Comparison of ENCODE assay signal across 20 cellular contexts in the genomic region with DNA sequence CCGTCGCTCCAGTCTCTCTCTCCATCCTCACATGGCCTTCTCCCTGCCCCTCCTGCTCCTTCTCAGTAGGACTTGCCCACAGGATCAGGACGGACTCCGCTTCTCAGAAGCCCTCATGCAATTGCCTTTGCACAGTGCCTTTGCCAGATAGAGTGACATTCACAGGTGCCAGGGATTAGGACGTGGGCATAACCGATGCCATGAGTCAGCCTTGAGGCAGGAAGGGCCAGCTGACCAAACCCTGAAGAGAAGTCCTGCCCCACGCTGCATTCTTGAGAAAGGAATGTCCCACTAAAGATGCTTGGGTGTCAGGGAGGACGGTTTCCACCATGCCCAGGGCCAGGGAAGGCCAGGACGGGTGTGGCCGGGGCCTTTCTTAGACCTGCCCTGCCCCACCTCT. TPM values are rescaled to one million over a fixed set of nuclear protein-coding genes. Genes with fewer than 3 reads are reported as not detected.
DNase-seq lines count a peak whose midpoint lies in the region; ATAC-seq, FAIRE-seq and TF ChIP-seq lines count a peak whose summit lies in the region.
"Had no signal": no experiment of that assay in that cellular context is flagged by ENCODE, and none has a peak within 500 bp of the region (broad histone marks: within the 10 kb centered on the region; RNA-seq: fewer than 3 reads in every experiment).

No MANE protein-coding gene starts in this region.

- H3K27me3 Mint-ChIP-seq in MCF 10A (ENCODE audit: insufficient read depth, unreplicated experiment): peaks cover 14% of the 10 kb centered on the region

- H3K27ac Mint-ChIP-seq in MCF 10A (ENCODE audit: low read depth, unreplicated experiment): no peak overlapping the region
- H3K27ac Mint-ChIP-seq: activated naive CD4-positive, alpha-beta T cell treated with anti-CD3 and anti-CD28 coated beads, Interleukin-2, amount 50 U/mL, for 72 hours; CD4-positive, CD25-positive, alpha-beta regulatory T cell; dendritic cell treated with granulocyte-macrophage colony-stimulating factor and Interleukin-4, amounts not matched to agents 40 ng/mL and 50 ng/mL, for 4 days had no signal

- DNase-seq in MCF 10A (ENCODE audit: unreplicated experiment): peak; percentile 14
- DNase-seq in breast epithelium (ENCODE audit: low spot score in 2 of 2): no peak
- DNase-seq in RCC 7860 (ENCODE audit: low spot score): peak; percentile 45
- DNase-seq in stimulated activated CD4-positive, alpha-beta T cell treated with anti-CD3 and anti-CD28 coated beads, Interleukin-2, amount 100 ng/mL, for 24 hours: no peak
- DNase-seq in activated CD4-positive, alpha-beta T cell treated with anti-CD3 and anti-CD28 coated beads, Interleukin-2, amount 50 U/mL, for 48 hours: no peak
- DNase-seq in globus pallidus (ENCODE audit: low spot score): no peak
- DNase-seq: 8988T; activated CD8-positive, alpha-beta memory T cell treated with anti-CD3 and anti-CD28 coated beads for 24 hours; CD4-positive, CD25-positive, alpha-beta regulatory T cell; hippocampal formation; kidney; NCI-H1105; T-helper 9 cell; uterus had no signal

- H3K36me3 ChIP-seq in breast epithelium (no peaks in the 10 kb centered on the region), skeletal muscle tissue (ENCODE audit: control insufficient read depth in 3 of 3, insufficient read depth in 3 of 3, low read length in 3 of 3) (no peaks in the 10 kb centered on the region)
- H3K36me3 ChIP-seq: uterus had no signal

- no peaks in the 10 kb centered on the region for H3K9me3 ChIP-seq in breast epithelium
- H3K9me3 ChIP-seq in skeletal muscle tissue (ENCODE audit: control insufficient read depth in 3 of 3, low read length in 3 of 3): no peaks in the 10 kb centered on the region
- H3K9me3 ChIP-seq: uterus had no signal

- H3K27me3 ChIP-seq in breast epithelium (no peaks in the 10 kb centered on the region), skeletal muscle tissue (ENCODE audit: control insufficient read depth in 3 of 3, insufficient read depth in 3 of 3, low read length in 3 of 3) (no peaks in the 10 kb centered on the region)
- H3K27me3 ChIP-seq: uterus had no signal

- H3K4me3 ChIP-seq in breast epithelium: no peak overlapping the region
- H3K4me3 ChIP-seq in skeletal muscle tissue (ENCODE audit: low read length in 3 of 3): peak overlapping the region in 1 of 3 donors; percentile 31
- H3K4me3 ChIP-seq: smooth muscle cell, uterus had no signal

- BruUV-seq in MCF 10A (replicated peaks; lab: Mats Ljungman, UMichigan): no TSS peak

- no peak overlapping the region for H3K27ac ChIP-seq in breast epithelium
- peak overlapping the region; percentile 56 for H3K27ac ChIP-seq in skeletal muscle tissue (ENCODE audit: low read depth, low read length)
- H3K27ac ChIP-seq: parathyroid adenoma, uterus had no signal

- CTCF ChIA-PET in MCF 10A (lab: Yijun Ruan, JAX): interaction anchor here (0.6 to 1.1 kb wide), 2 partner anchors 166 to 216 kb away, joined by 4 to 5 read pairs; no protein-coding TSS in a partner anchor

- TF ChIP-seq POLR2A in breast epithelium (IDR thresholded peaks at IDR 0.05): no peak

- intact Hi-C loops in MCF 10A (cut with micrococcal nuclease) (loop anchor here (5.0 kb wide), 2 partner anchors 182 to 202 kb away; no protein-coding TSS in a partner anchor), breast epithelium (cut with DNase I; ENCODE audit: low total_unique reads) (loop anchor here (10.0 kb wide), 1 partner anchor 730 kb away; no protein-coding TSS in a partner anchor)

- no peak for TF ChIP-seq CTCF in MCF 10A (IDR thresholded peaks at IDR 0.05; ENCODE audit: unreplicated experiment)
- no peak for TF ChIP-seq CTCF in breast epithelium (IDR thresholded peaks at IDR 0.05)

- no peak overlapping the region for H3K4me3 Mint-ChIP-seq in MCF 10A (ENCODE audit: unreplicated experiment)
- H3K4me3 Mint-ChIP-seq: CD4-positive, CD25-positive, alpha-beta regulatory T cell; dendritic cell treated with granulocyte-macrophage colony-stimulating factor and Interleukin-4, amounts not matched to agents 40 ng/mL and 50 ng/mL, for 4 days had no signal

- H3K36me3 Mint-ChIP-seq in MCF 10A (ENCODE audit: insufficient read depth, unreplicated experiment): no peaks in the 10 kb centered on the region
- H3K36me3 Mint-ChIP-seq: activated naive CD4-positive, alpha-beta T cell treated with anti-CD3 and anti-CD28 coated beads, Interleukin-2, amount 50 U/mL, for 72 hours; CD4-positive, CD25-positive, alpha-beta regulatory T cell had no signal

- no peaks in the 10 kb centered on the region for H3K9me3 Mint-ChIP-seq in MCF 10A (ENCODE audit: unreplicated experiment)
- H3K9me3 Mint-ChIP-seq: activated naive CD4-positive, alpha-beta T cell treated with anti-CD3 and anti-CD28 coated beads, Interleukin-2, amount 50 U/mL, for 72 hours; dendritic cell treated with granulocyte-macrophage colony-stimulating factor and Interleukin-4, amounts not matched to agents 40 ng/mL and 50 ng/mL, for 4 days had no signal

- H3K4me1 Mint-ChIP-seq in MCF 10A (ENCODE audit: insufficient read depth, unreplicated experiment): peaks cover 7% of the 10 kb centered on the region

- peak overlapping the region in 1 of 3 donors; percentile 58 for H3K9ac ChIP-seq in skeletal muscle tissue (ENCODE audit: low read depth in 1 of 3, low read length in 3 of 3)
- H3K9ac ChIP-seq: parathyroid adenoma had no signal

- no peak for FAIRE-seq in RCC 7860 (lab: Jason Lieb, UNC)
- FAIRE-seq: kidney had no signal

- ATAC-seq in esophagus mucosa: peak; percentile 16
- ATAC-seq: activated naive CD4-positive, alpha-beta T cell treated with anti-CD3 and anti-CD28 coated beads, Interleukin-2, amount 50 U/mL, for 72 hours had no signal

- H3K4me1 ChIP-seq in breast epithelium (no peaks in the 10 kb centered on the region), skeletal muscle tissue (ENCODE audit: control insufficient read depth in 3 of 3, insufficient read depth in 3 of 3, low read length in 3 of 3) (peaks cover 7 to 20% (median 14%) of the 10 kb centered on the region in 3 donors)
- H3K4me1 ChIP-seq: parathyroid adenoma, uterus had no signal

- POLR2A ChIA-PET in MCF 10A (lab: Yijun Ruan, JAX): no interaction called here

RNA-seq across cellular contexts. Expression of gene GRPEL1, which starts 6.6 kb away (rescaled TPM):
- 73.0 and 82.9 TPM in 2 replicates for total RNA-seq in MCF 10A (2022)
- total RNA-seq in breast epithelium: 10 to 100 TPM; 20.2 to 24.1 (median 22.6) TPM
- 34.0 TPM for total RNA-seq in esophagus mucosa
- total RNA-seq in skeletal muscle tissue: 19.3 TPM

RNA-seq across cellular contexts. Expression of gene TADA2B, which starts 31.3 kb away (rescaled TPM):
- total RNA-seq in MCF 10A (2022) (29.5 and 31.8 TPM in 2 replicates), breast epithelium (10 to 100 TPM; 16.4 to 22.7 (median 17.8) TPM), esophagus mucosa (12.5 TPM), skeletal muscle tissue (19.3 TPM)

Comparison
In these comparisons a context has a peak if more than half of its experiments do, and no peak if none do; other contexts are left out.
1. DNase-seq: peak in MCF 10A (single experiment) and RCC 7860 (single experiment); none in breast epithelium (0 of 2), stimulated activated CD4-positive, alpha-beta T cell treated with anti-CD3 and anti-CD28 coated beads, Interleukin-2, amount 100 ng/mL, for 24 hours (0 of 2), activated CD4-positive, alpha-beta T cell treated with anti-CD3 and anti-CD28 coated beads, Interleukin-2, amount 50 U/mL, for 48 hours (0 of 2) and globus pallidus (single experiment).